25 cellular contexts compared by ENCODE assay signal in genomic region chr2:183117226-183117625, GRCh38.
"Had no signal": no experiment of that assay in that cellular context is flagged by ENCODE, and none has a peak within 500 bp of the region (broad histone marks: within the 10 kb centered on the region; RNA-seq: fewer than 3 reads in every experiment).

No MANE protein-coding gene starts in this region.

- H3K9me3 Mint-ChIP-seq: activated T-helper 1 cell treated with anti-CD3 and anti-CD28 coated beads, Interleukin-12 subunit alpha, Interleukin-12 subunit beta, Interleukin-2, Interleukin-4 antibody, amounts not matched to agents 30 ng/mL and 10 ng/mL and 1 ng/mL, durations not matched to agents 14 hours and 24 hours and 36 hours; natural killer cell treated with Interleukin-12 subunit alpha and Interleukin-12 subunit beta and Interleukin-15 and Interleukin-18, amount 100 ng/mL, for 72 hours had no signal

- DNase-seq: activated CD4-positive, alpha-beta T cell treated with anti-CD3 and anti-CD28 coated beads for 4 hours; activated CD4-positive, alpha-beta T cell treated with anti-CD3 and anti-CD28 coated beads, Interleukin-2, amount 50 U/mL, for 4 hours; activated CD8-positive, alpha-beta memory T cell treated with anti-CD3 and anti-CD28 coated beads for 24 hours; activated gamma-delta T cell treated with Interleukin-2 at 50 U/mL for 16 hours; activated naive CD4-positive, alpha-beta T cell treated with anti-CD3 and anti-CD28 coated beads, Interleukin-2, amount 50 U/mL, for 16 hours; activated T-cell treated with anti-CD3 and anti-CD28 coated beads, Interleukin-2, amount 50 U/mL, for 1 hour; amniotic stem cell; caudate nucleus; cortex of kidney; foreskin fibroblast; heart right ventricle; kidney glomerular epithelial cell; lower lobe of right lung; mesenchymal stem cell; mucosa of descending colon; right cardiac atrium; spleen; stimulated activated naive CD4-positive, alpha-beta T cell; tibial artery; upper lobe of right lung had no signal

- H3K27ac ChIP-seq: heart right ventricle, lower lobe of right lung, spleen, suprapubic skin, tibial artery, upper lobe of right lung had no signal

- ATAC-seq: esophagus mucosa; heart right ventricle; left lobe of liver; lower lobe of right lung; mucosa of descending colon; natural killer cell treated with Interleukin-12 subunit alpha and Interleukin-12 subunit beta and Interleukin-15 and Interleukin-18, amount 100 ng/mL, for 72 hours; right cardiac atrium; upper lobe of right lung had no signal

- H3K27me3 ChIP-seq: heart right ventricle, spleen, suprapubic skin, tibial artery, upper lobe of right lung had no signal

- H3K9me3 ChIP-seq: heart right ventricle, lower lobe of right lung, mucosa of descending colon, spleen, suprapubic skin, tibial artery, upper lobe of right lung had no signal

- H3K4me3 ChIP-seq: heart right ventricle, lower lobe of right lung, mucosa of descending colon, spleen, suprapubic skin, tibial artery, upper lobe of right lung had no signal

- H3K4me3 Mint-ChIP-seq: activated T-helper 1 cell treated with anti-CD3 and anti-CD28 coated beads, Interleukin-12 subunit alpha, Interleukin-12 subunit beta, Interleukin-2, Interleukin-4 antibody, amounts not matched to agents 30 ng/mL and 10 ng/mL and 1 ng/mL, durations not matched to agents 14 hours and 24 hours and 36 hours; natural killer cell treated with Interleukin-12 subunit alpha and Interleukin-12 subunit beta and Interleukin-15 and Interleukin-18, amount 100 ng/mL, for 72 hours had no signal

- H3K27ac Mint-ChIP-seq: activated T-helper 1 cell treated with anti-CD3 and anti-CD28 coated beads, Interleukin-12 subunit alpha, Interleukin-12 subunit beta, Interleukin-2, Interleukin-4 antibody, amounts not matched to agents 30 ng/mL and 10 ng/mL and 1 ng/mL, durations not matched to agents 14 hours and 24 hours and 36 hours; natural killer cell treated with Interleukin-12 subunit alpha and Interleukin-12 subunit beta and Interleukin-15 and Interleukin-18, amount 100 ng/mL, for 72 hours had no signal

- H3K36me3 ChIP-seq: heart right ventricle, lower lobe of right lung, spleen, suprapubic skin, tibial artery, upper lobe of right lung had no signal

- H3K36me3 Mint-ChIP-seq: natural killer cell treated with Interleukin-12 subunit alpha and Interleukin-12 subunit beta and Interleukin-15 and Interleukin-18, amount 100 ng/mL, for 72 hours had no signal

- H3K4me1 ChIP-seq: heart right ventricle, lower lobe of right lung, spleen, suprapubic skin, tibial artery, upper lobe of right lung had no signal
